ENCODE assay signal across 12 cellular contexts in the genomic region with DNA sequence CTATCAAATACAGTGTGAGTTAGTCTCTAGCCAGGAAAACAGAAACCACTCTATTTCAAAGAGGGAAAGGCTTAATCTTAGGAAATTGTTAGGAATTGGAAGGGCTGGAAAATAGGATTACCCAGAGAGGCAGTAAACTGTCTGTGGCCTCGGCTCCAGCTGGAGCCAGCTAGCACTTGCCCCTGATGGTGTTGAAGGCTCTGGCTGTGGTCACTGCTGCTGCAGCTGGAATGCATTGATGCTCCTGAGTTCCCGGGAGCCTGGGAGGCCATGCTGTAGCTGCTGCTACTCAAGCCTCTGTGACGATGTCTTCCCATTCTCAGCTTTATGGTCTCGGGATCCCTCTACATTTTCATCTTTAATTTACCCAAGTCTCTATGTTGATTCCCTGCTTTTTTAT. TPM values are rescaled to one million over a fixed set of nuclear protein-coding genes. Genes with fewer than 3 reads are reported as not detected.
DNase-seq lines count a peak whose midpoint lies in the region; ATAC-seq and TF ChIP-seq lines count a peak whose summit lies in the region.
"Had no signal": no experiment of that assay in that cellular context is flagged by ENCODE, and none has a peak within 500 bp of the region (broad histone marks: within the 10 kb centered on the region; RNA-seq: fewer than 3 reads in every experiment).

No MANE protein-coding gene starts in this region.

- H3K36me3 ChIP-seq in heart left ventricle = peaks cover 0 to 86% (median 69%) of the 10 kb centered on the region in 9 donors
- H3K36me3 ChIP-seq in osteoblast (ENCODE audit: insufficient read depth, low read length) = peaks cover 73% of the 10 kb centered on the region

- CTCF ChIA-PET in WTC11 (lab: Charles Lee) = interaction anchor here (0.7 kb wide), 1 partner anchor 122 kb away, joined by 3 read pairs; no protein-coding TSS in a partner anchor

- POLR2A ChIA-PET in WTC11 (lab: Charles Lee) = no interaction called here

- no peak overlapping the region for H3K4me3 ChIP-seq in heart left ventricle
- H3K4me3 ChIP-seq in osteoblast (ENCODE audit: insufficient read depth, low read length) = no peak overlapping the region
- H3K4me3 ChIP-seq: SK-N-MC had no signal

- no peak for TF ChIP-seq POLR2A in heart left ventricle (IDR thresholded peaks at IDR 0.05)

- H3K36me3 Mint-ChIP-seq in WTC11 (peaks cover 56% of the 10 kb centered on the region), endothelial cell (ENCODE audit: low read depth, unreplicated experiment) (peaks cover 42% of the 10 kb centered on the region)

- H3K9me3 ChIP-seq in heart left ventricle (no peaks in the 10 kb centered on the region), osteoblast (ENCODE audit: low read depth, low read length) (no peaks in the 10 kb centered on the region)

- ATAC-seq in WTC11 (peak; percentile 69), heart left ventricle (peak; percentile 63 to 89 (median 78)), HG02763 (IDR thresholded peaks at IDR 0.05; ENCODE audit: unreplicated experiment) (no peak)
- ATAC-seq: naive thymus-derived CD8-positive, alpha-beta T cell had no signal

- peak overlapping the region; percentile 43; the same call in 1 of the 2 replicates for H3K27ac Mint-ChIP-seq in WTC11
- H3K27ac Mint-ChIP-seq in endothelial cell (ENCODE audit: unreplicated experiment) = no peak overlapping the region
- H3K27ac Mint-ChIP-seq: activated B cell treated with CpG ODN at 0.5 μM for 24 hours had no signal

- H4K20me1 ChIP-seq in osteoblast (ENCODE audit: insufficient read depth, low read length) = peaks cover 49% of the 10 kb centered on the region

- TF ChIP-seq CTCF in WTC11 (IDR thresholded peaks at IDR 0.05) = no peak
- TF ChIP-seq CTCF in heart left ventricle (IDR thresholded peaks at IDR 0.05) = no peak
- TF ChIP-seq CTCF in osteoblast (IDR thresholded peaks at IDR 0.05; ENCODE audit: extremely low read depth, low read depth, low read length) = no peak
- TF ChIP-seq CTCF in endothelial cell (IDR thresholded peaks at IDR 0.05; ENCODE audit: unreplicated experiment) = no peak

- H3K9me3 Mint-ChIP-seq in WTC11 = no peaks in the 10 kb centered on the region
- no peaks in the 10 kb centered on the region for H3K9me3 Mint-ChIP-seq in endothelial cell (ENCODE audit: unreplicated experiment)
- H3K9me3 Mint-ChIP-seq: activated B cell treated with CpG ODN at 0.5 μM for 24 hours; CD4-positive, alpha-beta T cell; naive thymus-derived CD8-positive, alpha-beta T cell had no signal

- H3K79me2 ChIP-seq in osteoblast (ENCODE audit: insufficient read depth, low read length) = peaks cover 95% of the 10 kb centered on the region

- intact Hi-C loops in heart left ventricle (cut with DNase I) = no loop called here

- WGBS in heart left ventricle, 4 donors = 38 to 54% (median 50%) methylated on average over 4 of the region's 4 CpGs

- peak; percentile 31 for DNase-seq in GM04504 (ENCODE audit: low read depth)
- no peak for DNase-seq in WTC11 (ENCODE audit: low spot score)
- DNase-seq in heart left ventricle = peak in 3 of 5 donors; percentile 25 to 58 (median 54)
- DNase-seq in osteoblast (ENCODE audit: insufficient read length, low spot score, missing footprints) = no peak
- no peak for DNase-seq in NCI-H748 (lab: John Stamatoyannopoulos, UW; ENCODE audit: unreplicated experiment)
- DNase-seq in endothelial cell (ENCODE audit: low spot score) = no peak
- DNase-seq in T-helper 1 cell = no peak
- DNase-seq: activated B cell treated with CpG ODN at 0.5 μM for 24 hours; CD4-positive, alpha-beta T cell; naive thymus-derived CD8-positive, alpha-beta T cell had no signal

- H3K27me3 Mint-ChIP-seq in WTC11 (ENCODE audit: low read depth) (no peaks in the 10 kb centered on the region), endothelial cell (ENCODE audit: unreplicated experiment) (peaks cover 5% of the 10 kb centered on the region)
- H3K27me3 Mint-ChIP-seq: activated B cell treated with CpG ODN at 0.5 μM for 24 hours; CD4-positive, alpha-beta T cell; naive thymus-derived CD8-positive, alpha-beta T cell had no signal

- H2AFZ ChIP-seq in osteoblast (ENCODE audit: low read length) = no peak overlapping the region

- no peak overlapping the region for H3K4me2 ChIP-seq in osteoblast (ENCODE audit: insufficient read depth, low read length)

- peaks cover 21% of the 10 kb centered on the region for H3K4me1 Mint-ChIP-seq in WTC11
- H3K4me1 Mint-ChIP-seq in endothelial cell (ENCODE audit: unreplicated experiment) = peaks cover 35% of the 10 kb centered on the region

- no peak overlapping the region for H3K27ac ChIP-seq in heart left ventricle
- peak overlapping the region; percentile 34 for H3K27ac ChIP-seq in osteoblast (ENCODE audit: low read depth, low read length)
- H3K27ac ChIP-seq: SK-N-MC had no signal

- H3K27me3 ChIP-seq in heart left ventricle (no peaks in the 10 kb centered on the region), osteoblast (ENCODE audit: insufficient read depth, low read length) (no peaks in the 10 kb centered on the region)

- H3K4me3 Mint-ChIP-seq in WTC11 = no peak overlapping the region
- H3K4me3 Mint-ChIP-seq in endothelial cell (ENCODE audit: unreplicated experiment) = no peak overlapping the region
- H3K4me3 Mint-ChIP-seq: activated B cell treated with CpG ODN at 0.5 μM for 24 hours; naive thymus-derived CD8-positive, alpha-beta T cell had no signal

- H3K4me1 ChIP-seq in heart left ventricle (peaks cover 0 to 21% (median 6%) of the 10 kb centered on the region in 12 donors), osteoblast (ENCODE audit: insufficient read depth, low read length) (peaks cover 4% of the 10 kb centered on the region)

TF ChIP-seq in WTC11, 78 proteins besides CTCF, POLR2A, EP300 and RAD21:
- TF ChIP-seq MXD4 (CRISPR knock-in tag; IDR thresholded peaks at IDR 0.05; ENCODE audit: borderline replicate concordance) (no peak), ZNF416 (CRISPR knock-in tag; IDR thresholded peaks at IDR 0.05) (no peak), MYBL2 (CRISPR knock-in tag; IDR thresholded peaks at IDR 0.05) (no peak), NR1H2 (CRISPR knock-in tag; IDR thresholded peaks at IDR 0.05) (no peak), SMAD4 (CRISPR knock-in tag; IDR thresholded peaks at IDR 0.05) (no peak), ZNF263 (CRISPR knock-in tag; IDR thresholded peaks at IDR 0.05; ENCODE audit: low read depth) (no peak), CREB1 (CRISPR knock-in tag; IDR thresholded peaks at IDR 0.05) (no peak), CDX4 (CRISPR knock-in tag; IDR thresholded peaks at IDR 0.05; ENCODE audit: borderline replicate concordance) (no peak)

RNA-seq across cellular contexts. Expression of gene RAD23B, which starts 29.6 kb away (rescaled TPM):
- total RNA-seq in WTC11 (2021) = 150 to 180 TPM (median 160 TPM) in 3 replicates
- 100 to 1,000 TPM in 6 of 9 donors, 10 to 100 TPM in 3; 84.4 to 144 (median 105) TPM for total RNA-seq in heart left ventricle
- polyA plus RNA-seq in heart left ventricle = 100 to 1,000 TPM in 1 of 2 donors, 10 to 100 TPM in 1; 39.8 to 111 TPM
- 148 and 157 TPM in 2 replicates for total RNA-seq in osteoblast
- total RNA-seq in endothelial cell (ENCODE audit: unreplicated experiment) = 116 TPM

Comparison
In these comparisons a context has a peak if more than half of its experiments do, and no peak if none do; other contexts are left out.
1. DNase-seq: peak in GM04504 (single experiment) and heart left ventricle (3 of 5); none in WTC11 (single experiment), osteoblast (single experiment), NCI-H748 (single experiment), endothelial cell (single experiment) and T-helper 1 cell (0 of 5).